Comparison of ENCODE assay signal across 1 cellular context in the genomic region with DNA sequence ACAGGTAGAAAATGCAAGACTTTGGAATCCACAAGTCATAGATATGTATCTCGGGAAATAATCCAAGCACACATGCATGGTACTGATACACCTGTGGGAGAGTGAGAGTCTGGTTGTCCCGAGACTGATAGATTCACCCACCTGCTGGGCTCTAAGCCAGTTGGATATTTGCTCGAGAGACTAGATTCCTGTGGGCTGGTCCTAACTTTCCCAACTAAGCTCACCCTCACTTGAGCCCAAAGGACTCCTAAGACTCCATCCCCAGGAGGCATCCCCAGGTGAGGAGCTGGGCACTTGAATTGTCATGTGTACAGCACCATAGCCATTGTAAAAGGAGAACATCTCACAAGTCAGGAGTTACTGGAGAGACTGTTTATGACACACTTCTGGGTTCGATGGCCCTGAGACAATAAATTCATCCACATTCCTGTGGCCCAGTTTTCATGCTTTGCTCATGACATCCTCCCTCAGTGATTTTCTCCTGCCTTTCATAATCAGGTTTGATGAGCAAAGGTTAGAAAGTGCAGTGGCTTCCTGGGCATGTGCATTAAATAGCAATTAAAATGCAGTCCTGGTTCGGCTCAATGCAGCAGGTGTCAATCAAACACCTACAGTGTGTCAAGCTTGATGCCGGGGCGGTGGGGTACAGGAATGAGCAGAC.
TF ChIP-seq lines count a peak whose summit lies in the region.

No MANE protein-coding gene starts in this region.

TF ChIP-seq in IMR-90, 13 proteins besides CTCF, POLR2A, EP300 and RAD21:
- TF ChIP-seq BHLHE40 (IDR thresholded peaks at IDR 0.05; ENCODE audit: low read depth, low read length), result no peak
- TF ChIP-seq RFX5 (IDR thresholded peaks at IDR 0.05; ENCODE audit: low read depth, low read length), result no peak
- TF ChIP-seq RCOR1 (IDR thresholded peaks at IDR 0.05; ENCODE audit: insufficient replicate concordance, low read length), result no peak
- TF ChIP-seq, protein P1, sequence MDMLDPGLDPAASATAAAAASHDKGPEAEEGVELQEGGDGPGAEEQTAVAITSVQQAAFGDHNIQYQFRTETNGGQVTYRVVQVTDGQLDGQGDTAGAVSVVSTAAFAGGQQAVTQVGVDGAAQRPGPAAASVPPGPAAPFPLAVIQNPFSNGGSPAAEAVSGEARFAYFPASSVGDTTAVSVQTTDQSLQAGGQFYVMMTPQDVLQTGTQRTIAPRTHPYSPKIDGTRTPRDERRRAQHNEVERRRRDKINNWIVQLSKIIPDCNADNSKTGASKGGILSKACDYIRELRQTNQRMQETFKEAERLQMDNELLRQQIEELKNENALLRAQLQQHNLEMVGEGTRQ (IDR thresholded peaks at IDR 0.05; ENCODE audit: low read depth, low read length), result no peak
- TF ChIP-seq CHD1 (IDR thresholded peaks at IDR 0.05; ENCODE audit: low read depth, low read length), result no peak
- TF ChIP-seq MXI1 (IDR thresholded peaks at IDR 0.05; ENCODE audit: borderline replicate concordance, low read depth, low read length), result no peak
- TF ChIP-seq, protein P2, sequence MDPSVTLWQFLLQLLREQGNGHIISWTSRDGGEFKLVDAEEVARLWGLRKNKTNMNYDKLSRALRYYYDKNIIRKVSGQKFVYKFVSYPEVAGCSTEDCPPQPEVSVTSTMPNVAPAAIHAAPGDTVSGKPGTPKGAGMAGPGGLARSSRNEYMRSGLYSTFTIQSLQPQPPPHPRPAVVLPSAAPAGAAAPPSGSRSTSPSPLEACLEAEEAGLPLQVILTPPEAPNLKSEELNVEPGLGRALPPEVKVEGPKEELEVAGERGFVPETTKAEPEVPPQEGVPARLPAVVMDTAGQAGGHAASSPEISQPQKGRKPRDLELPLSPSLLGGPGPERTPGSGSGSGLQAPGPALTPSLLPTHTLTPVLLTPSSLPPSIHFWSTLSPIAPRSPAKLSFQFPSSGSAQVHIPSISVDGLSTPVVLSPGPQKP (IDR thresholded peaks at IDR 0.05; ENCODE audit: borderline replicate concordance, low read depth, low read length), result no peak
- TF ChIP-seq NFE2L2 (IDR thresholded peaks at IDR 0.05; ENCODE audit: low read depth, low read length), result no peak
- TF ChIP-seq MAFK (IDR thresholded peaks at IDR 0.05; ENCODE audit: low read depth, low read length), result no peak
- no peak for TF ChIP-seq FOS (IDR thresholded peaks at IDR 0.05; ENCODE audit: low read depth, low read length)
TF ChIP-seq in IMR-90: peak in this region for 0.
